In genomic region chr12:92105676-92106075, GRCh38 we compare ENCODE assay signal across 16 cellular contexts. TPM values are rescaled to one million over a fixed set of nuclear protein-coding genes. Genes with fewer than 3 reads are reported as not detected.
A peak's percentile ranks its signal among the peaks of the same experiment; 100 is the strongest.
DNase-seq lines count a peak whose midpoint lies in the region; ATAC-seq lines count a peak whose summit lies in the region.
"Had no signal": no experiment of that assay in that cellular context is flagged by ENCODE, and none has a peak within 500 bp of the region (broad histone marks: within the 10 kb centered on the region; RNA-seq: fewer than 3 reads in every experiment).

No MANE protein-coding gene starts in this region.

- no peak for DNase-seq in CD4-positive, alpha-beta memory T cell
- DNase-seq in KBM-7 (peak; percentile 10), SKM-1 treated with dmso at 0.1 percent for 144 hours (lab: John Stamatoyannopoulos, UW; ENCODE audit: unreplicated experiment) (peak; percentile 55), DMS79 (lab: John Stamatoyannopoulos, UW) (no peak), NCI-H446 (lab: John Stamatoyannopoulos, UW) (no peak)
- DNase-seq in naive thymus-derived CD4-positive, alpha-beta T cell: no peak
- DNase-seq: activated CD8-positive, alpha-beta memory T cell treated with anti-CD3 and anti-CD28 coated beads, Interleukin-2, amount 50 U/mL, for 4 hours; BE2C; DMS153; naive B cell; small intestine; tibial artery had no signal

- POLR2A ChIA-PET in CD4-positive, alpha-beta memory T cell (lab: Charles Lee; ENCODE audit: partially characterized antibody): interaction anchor here (1.0 to 4.0 kb wide), 3 partner anchors 9 to 64 kb away, joined by 3 to 19 read pairs (median 9); partner anchors contain the start of gene BTG1
- POLR2A ChIA-PET in naive thymus-derived CD4-positive, alpha-beta T cell (lab: Charles Lee): interaction anchor here (0.6 to 4.7 kb wide), 25 partner anchors 9 to 495 kb away, joined by 3 to 40 read pairs (median 4); partner anchors contain the start of gene BTG1

- H3K27ac Mint-ChIP-seq in CD4-positive, alpha-beta memory T cell: peak overlapping the region in 4 of 7 donors; percentile 28 to 64 (median 43)
- H3K27ac Mint-ChIP-seq in naive thymus-derived CD4-positive, alpha-beta T cell: peak overlapping the region; percentile 45 to 92 (median 83)

- in situ Hi-C loops in KBM-7 (cut with MboI; ENCODE audit: low pct_unique_long_range_greater_than_20kb, low sequenced_read_pairs): no loop called here

- no peaks in the 10 kb centered on the region for H3K27me3 ChIP-seq in CD4-positive, alpha-beta memory T cell (ENCODE audit: insufficient read depth, low read length)
- H3K27me3 ChIP-seq in naive thymus-derived CD4-positive, alpha-beta T cell (ENCODE audit: control insufficient read depth in 2 of 2, insufficient read depth in 2 of 2, low read length in 2 of 2): no peaks in the 10 kb centered on the region
- H3K27me3 ChIP-seq: BE2C, hepatocyte, tibial artery had no signal

- peaks cover 4% of the 10 kb centered on the region in 2 donors for H3K36me3 Mint-ChIP-seq in CD4-positive, alpha-beta memory T cell
- peaks cover 0 to 13% (median 4%) of the 10 kb centered on the region in 5 donors for H3K36me3 Mint-ChIP-seq in naive thymus-derived CD4-positive, alpha-beta T cell

- no peaks in the 10 kb centered on the region for H3K27me3 Mint-ChIP-seq in CD4-positive, alpha-beta memory T cell
- no peaks in the 10 kb centered on the region for H3K27me3 Mint-ChIP-seq in naive thymus-derived CD4-positive, alpha-beta T cell
- H3K27me3 Mint-ChIP-seq: naive B cell had no signal

- intact Hi-C loops in CD4-positive, alpha-beta memory T cell (cut with micrococcal nuclease): no loop called here
- intact Hi-C loops in naive thymus-derived CD4-positive, alpha-beta T cell (cut with micrococcal nuclease): loop anchor here in 1 of 2 donors (2.0 to 5.0 kb wide), 2 partner anchors 13 to 37 kb away; no protein-coding TSS in a partner anchor

- H3K9me3 Mint-ChIP-seq in CD4-positive, alpha-beta memory T cell: peaks cover 0 to 3% (median 1%) of the 10 kb centered on the region in 8 donors
- H3K9me3 Mint-ChIP-seq in naive thymus-derived CD4-positive, alpha-beta T cell: peaks cover 0 to 7% (median 0%) of the 10 kb centered on the region in 11 donors
- H3K9me3 Mint-ChIP-seq: naive B cell had no signal

- H3K36me3 ChIP-seq in CD4-positive, alpha-beta memory T cell (ENCODE audit: insufficient read depth, low read length): no peaks in the 10 kb centered on the region
- H3K36me3 ChIP-seq in naive thymus-derived CD4-positive, alpha-beta T cell (ENCODE audit: control insufficient read depth in 2 of 3, insufficient read depth in 3 of 3, low read length in 3 of 3): no peaks in the 10 kb centered on the region
- H3K36me3 ChIP-seq: BE2C, tibial artery had no signal

- CTCF ChIA-PET in CD4-positive, alpha-beta memory T cell (lab: Charles Lee; ENCODE audit: partially characterized antibody): interaction anchor here (1.4 kb wide), 1 partner anchor 20 kb away, joined by 3 read pairs; no protein-coding TSS in a partner anchor
- CTCF ChIA-PET in naive thymus-derived CD4-positive, alpha-beta T cell (lab: Charles Lee): interaction anchor here (0.6 to 1.1 kb wide), 2 partner anchors 28 to 36 kb away, joined by 3 read pairs; no protein-coding TSS in a partner anchor

- peak; percentile 44 for ATAC-seq in naive thymus-derived CD4-positive, alpha-beta T cell
- ATAC-seq in HG02571 (IDR thresholded peaks at IDR 0.05; ENCODE audit: unreplicated experiment): no peak
- ATAC-seq: activated CD4-positive, CD25-positive, alpha-beta regulatory T cell treated with anti-CD3 and anti-CD28 coated beads, Interleukin-2, amount 50 U/mL, for 24 hours had no signal

- H3K4me1 Mint-ChIP-seq in CD4-positive, alpha-beta memory T cell: peaks cover 29 to 68% (median 49%) of the 10 kb centered on the region in 4 donors
- H3K4me1 Mint-ChIP-seq in naive thymus-derived CD4-positive, alpha-beta T cell: peaks cover 44 to 87% (median 76%) of the 10 kb centered on the region in 7 donors

- H3K27ac ChIP-seq in CD4-positive, alpha-beta memory T cell (ENCODE audit: low read depth, low read length): no peak overlapping the region
- H3K27ac ChIP-seq in naive thymus-derived CD4-positive, alpha-beta T cell (ENCODE audit: low read depth, low read length): peak overlapping the region; percentile 28
- H3K27ac ChIP-seq: hepatocyte, parathyroid adenoma, tibial artery had no signal

- H3K4me3 Mint-ChIP-seq in CD4-positive, alpha-beta memory T cell: peak overlapping the region in 4 of 8 donors; percentile 19 to 56 (median 52)
- H3K4me3 Mint-ChIP-seq in naive thymus-derived CD4-positive, alpha-beta T cell: peak overlapping the region; percentile 53 to 91 (median 73)
- H3K4me3 Mint-ChIP-seq: naive B cell had no signal

- no peaks in the 10 kb centered on the region for H3K9me3 ChIP-seq in CD4-positive, alpha-beta memory T cell (ENCODE audit: control insufficient read depth in 1 of 2, low read length in 2 of 2)
- H3K9me3 ChIP-seq in naive thymus-derived CD4-positive, alpha-beta T cell (ENCODE audit: control insufficient read depth in 2 of 3, low read length in 3 of 3): no peaks in the 10 kb centered on the region
- H3K9me3 ChIP-seq: BE2C, tibial artery had no signal

- H3K4me3 ChIP-seq in CD4-positive, alpha-beta memory T cell (ENCODE audit: low read length in 2 of 2): no peak overlapping the region
- H3K4me3 ChIP-seq in naive thymus-derived CD4-positive, alpha-beta T cell (ENCODE audit: low read length): peak overlapping the region; percentile 17
- H3K4me3 ChIP-seq: hepatocyte, tibial artery had no signal

- H3K4me1 ChIP-seq in CD4-positive, alpha-beta memory T cell (ENCODE audit: insufficient read depth, low read length): peaks cover 38% of the 10 kb centered on the region
- peaks cover 2 to 61% of the 10 kb centered on the region in 2 donors for H3K4me1 ChIP-seq in naive thymus-derived CD4-positive, alpha-beta T cell (ENCODE audit: control insufficient read depth in 2 of 2, insufficient read depth in 2 of 2, low read length in 2 of 2)
- H3K4me1 ChIP-seq: parathyroid adenoma, tibial artery had no signal

RNA-seq across cellular contexts. Expression of gene BTG1, which starts 40.0 kb away (rescaled TPM):
- 100 to 1,000 TPM; 431 to 469 TPM for total RNA-seq in CD4-positive, alpha-beta memory T cell
- 100 to 1,000 TPM; 339 to 765 TPM for polyA plus RNA-seq in CD4-positive, alpha-beta memory T cell
- 1,000 to 10,000 TPM in 2 of 5 experiments, 100 to 1,000 TPM in 3; 188 to 1,246 (median 571) TPM for total RNA-seq in naive thymus-derived CD4-positive, alpha-beta T cell
- 100 to 1,000 TPM; 479 to 649 TPM for polyA plus RNA-seq in naive thymus-derived CD4-positive, alpha-beta T cell

Comparison
In these comparisons a context has a peak if more than half of its experiments do, and no peak if none do; other contexts are left out.
1. DNase-seq: peak in KBM-7 (single experiment) and SKM-1 treated with dmso at 0.1 percent for 144 hours (single experiment); none in CD4-positive, alpha-beta memory T cell (0 of 5), naive thymus-derived CD4-positive, alpha-beta T cell (0 of 9), DMS79 (single experiment) and NCI-H446 (0 of 2).